19 cellular contexts compared by ENCODE assay signal in genomic region chr7:66865290-66865864, GRCh38.
"Had no signal": no experiment of that assay in that cellular context is flagged by ENCODE, and none has a peak within 500 bp of the region (broad histone marks: within the 10 kb centered on the region; RNA-seq: fewer than 3 reads in every experiment).

No MANE protein-coding gene starts in this region.

- H3K36me3 ChIP-seq: ovary, thoracic aorta had no signal

- H3K4me3 Mint-ChIP-seq: stimulated activated naive B cell treated with anti-CD40 and anti-IgM and Interleukin-4, amounts not matched to agents 10 μg/mL and 1 μg/mL and 100 μg/mL, for 72 hours; stimulated activated naive CD8-positive, alpha-beta T cell treated with anti-CD3 and anti-CD28 coated beads, Interleukin-15, Interleukin-2, amounts not matched to agents 100 ng/mL and 50 ng/mL, for 24 hours had no signal

- H3K27ac Mint-ChIP-seq: stimulated activated naive B cell treated with anti-CD40 and anti-IgM and Interleukin-4, amounts not matched to agents 10 μg/mL and 1 μg/mL and 100 μg/mL, for 72 hours; stimulated activated naive CD8-positive, alpha-beta T cell treated with anti-CD3 and anti-CD28 coated beads, Interleukin-15, Interleukin-2, amounts not matched to agents 100 ng/mL and 50 ng/mL, for 24 hours had no signal

- H3K4me1 ChIP-seq: lower lobe of right lung, spleen, tibial nerve, upper lobe of left lung had no signal

- H3K9me3 Mint-ChIP-seq: naive thymus-derived CD8-positive, alpha-beta T cell; stimulated activated naive B cell treated with anti-CD40 and anti-IgM and Interleukin-4, amounts not matched to agents 10 μg/mL and 1 μg/mL and 100 μg/mL, for 72 hours; stimulated activated naive CD8-positive, alpha-beta T cell treated with anti-CD3 and anti-CD28 coated beads, Interleukin-15, Interleukin-2, amounts not matched to agents 100 ng/mL and 50 ng/mL, for 24 hours had no signal

- H3K9me3 ChIP-seq: lower lobe of right lung, ovary, psoas muscle, spleen, thoracic aorta, tibial nerve, upper lobe of left lung had no signal

- H3K4me3 ChIP-seq: dorsolateral prefrontal cortex, lower lobe of right lung, ovary, psoas muscle, skin epidermis, spleen, thoracic aorta, tibial nerve, upper lobe of left lung had no signal

- H3K27me3 Mint-ChIP-seq: naive thymus-derived CD8-positive, alpha-beta T cell; stimulated activated naive B cell treated with anti-CD40 and anti-IgM and Interleukin-4, amounts not matched to agents 10 μg/mL and 1 μg/mL and 100 μg/mL, for 72 hours; stimulated activated naive CD8-positive, alpha-beta T cell treated with anti-CD3 and anti-CD28 coated beads, Interleukin-15, Interleukin-2, amounts not matched to agents 100 ng/mL and 50 ng/mL, for 24 hours had no signal

- ATAC-seq: left ventricle myocardium superior; lower lobe of right lung; naive thymus-derived CD8-positive, alpha-beta T cell; psoas muscle; right cardiac atrium; stimulated activated naive B cell treated with anti-CD40 and anti-IgM and Interleukin-4, amounts not matched to agents 10 μg/mL and 1 μg/mL and 100 μg/mL, for 72 hours had no signal

- H3K27ac ChIP-seq: dorsolateral prefrontal cortex, lower lobe of right lung, ovary, psoas muscle, skin epidermis, spleen, thoracic aorta, tibial nerve, upper lobe of left lung had no signal

- H3K27me3 ChIP-seq: dorsolateral prefrontal cortex, ovary, spleen, tibial nerve, upper lobe of left lung had no signal

- DNase-seq: dorsolateral prefrontal cortex; effector CD4-positive, alpha-beta T cell; head of caudate nucleus; left ventricle myocardium superior; lower lobe of right lung; occipital lobe; ovary; posterior cingulate gyrus; psoas muscle; right cardiac atrium; spleen; stimulated activated CD4-positive, alpha-beta T cell treated with anti-CD3 and anti-CD28 coated beads, Interleukin-4, amount 100 ng/mL, for 4 hours; stimulated activated naive B cell treated with anti-CD40 and anti-IgM and Interleukin-4, amounts not matched to agents 10 μg/mL and 1 μg/mL and 100 μg/mL, for 72 hours; upper lobe of left lung had no signal
